25 cellular contexts compared by ENCODE assay signal in genomic region chr1:3444736-3445135, GRCh38. TPM values are rescaled to one million over a fixed set of nuclear protein-coding genes. Genes with fewer than 3 reads are reported as not detected.
DNase-seq lines count a peak whose midpoint lies in the region; ATAC-seq lines count a peak whose summit lies in the region.
"Had no signal": no experiment of that assay in that cellular context is flagged by ENCODE, and none has a peak within 500 bp of the region (broad histone marks: within the 10 kb centered on the region; RNA-seq: fewer than 3 reads in every experiment).

No MANE protein-coding gene starts in this region.

- H4K91ac ChIP-seq in mesenchymal stem cell (ENCODE audit: low read length), result no peak overlapping the region

- H4K8ac ChIP-seq in mesenchymal stem cell (ENCODE audit: low read length), result no peak overlapping the region

- intact Hi-C loops in Right ventricle myocardium superior (cut with DNase I), result no loop called here
- intact Hi-C loops in left ventricle myocardium superior (cut with micrococcal nuclease), result no loop called here

- no peaks in the 10 kb centered on the region for H4K20me1 ChIP-seq in Karpas-422 (ENCODE audit: insufficient read depth, low read depth, low read length)

- H3K79me2 ChIP-seq in Karpas-422 (ENCODE audit: low read length), result no peaks in the 10 kb centered on the region

- H2AK5ac ChIP-seq in mesenchymal stem cell (ENCODE audit: low read length, severe bottlenecking), result no peak overlapping the region

- H3K14ac ChIP-seq in mesenchymal stem cell (ENCODE audit: low read length in 2 of 2), result no peak overlapping the region

- H2BK15ac ChIP-seq in mesenchymal stem cell (ENCODE audit: low read depth, poor library complexity, severe bottlenecking), result no peak overlapping the region

- H3K18ac ChIP-seq in mesenchymal stem cell (ENCODE audit: low read depth in 1 of 2, low read length in 2 of 2), result no peak overlapping the region

- no peaks in the 10 kb centered on the region for H3K36me3 ChIP-seq in mesenchymal stem cell (ENCODE audit: control insufficient read depth in 1 of 2, insufficient read depth in 2 of 2, low read depth in 1 of 2, low read length in 2 of 2)
- no peaks in the 10 kb centered on the region for H3K36me3 ChIP-seq in Karpas-422 (ENCODE audit: insufficient read depth, low read length)

- no peak overlapping the region for H2BK5ac ChIP-seq in mesenchymal stem cell (ENCODE audit: low read depth, low read length, poor library complexity, severe bottlenecking)

- peak overlapping the region; percentile 55 for H3K27ac ChIP-seq in cingulate gyrus (ENCODE audit: low read depth, low read length)
- peak overlapping the region; percentile 96 for H3K27ac ChIP-seq in substantia nigra (ENCODE audit: low read depth, low read length, poor library complexity, severe bottlenecking)
- H3K27ac ChIP-seq in mesenchymal stem cell (ENCODE audit: low read length, poor library complexity, severe bottlenecking), result no peak overlapping the region
- H3K27ac ChIP-seq in Karpas-422 (ENCODE audit: low read length), result no peak overlapping the region
- H3K27ac ChIP-seq: PC-9 had no signal

- H3K4me2 ChIP-seq in mesenchymal stem cell (ENCODE audit: low read length, poor library complexity, severe bottlenecking), result no peak overlapping the region
- H3K4me2 ChIP-seq in Karpas-422 (ENCODE audit: low read depth, low read length, poor library complexity, severe bottlenecking), result no peak overlapping the region
- H3K4me2 ChIP-seq: PC-9 had no signal

- DNase-seq in Right ventricle myocardium superior (peak; percentile 9), left ventricle myocardium superior (no peak), medulla oblongata (ENCODE audit: extremely low spot score) (peak; percentile 27), substantia nigra (lab: John Stamatoyannopoulos, UW) (peak in 10 of 49 donors; percentile 22 to 62 (median 41)), mesenchymal stem cell (no peak), Karpas-422 (no peak), DMS53 (lab: John Stamatoyannopoulos, UW) (no peak)
- DNase-seq: 8988T; ACHN; HCEC 1CT; IMR-90; KG1; MM.1S; NCI-H1048; NCI-H1417; NCI-H1694; NCI-H2029 treated with DMSO at 0.1 percent for 48 hours; NCI-H446 treated with DMSO at 0.1 percent for 48 hours; NCI-H526; NCI-H82; NK-92 treated with Interleukin-12 subunit alpha and Interleukin-12 subunit beta, amount 100 ng/mL, for 24 hours; PC-9; SHP77 had no signal

- no peaks in the 10 kb centered on the region for H3K4me1 ChIP-seq in mesenchymal stem cell (ENCODE audit: control insufficient read depth, insufficient read depth, low read depth, low read length)
- no peaks in the 10 kb centered on the region for H3K4me1 ChIP-seq in Karpas-422 (ENCODE audit: low read length)

- H3K9me3 ChIP-seq in mesenchymal stem cell (ENCODE audit: control insufficient read depth, low read length) (peaks cover 19% of the 10 kb centered on the region), Karpas-422 (ENCODE audit: low read length) (0 out of 2 replicates have a peak, but pooled peaks cover 3% of the 10 kb centered on the region)

- WGBS in mesenchymal stem cell, result 76% methylated on average over 7 of the region's 10 CpGs

- no peak overlapping the region for H3K23ac ChIP-seq in mesenchymal stem cell (ENCODE audit: low read length in 2 of 2)

- no peaks in the 10 kb centered on the region for H3K9me2 ChIP-seq in Karpas-422 (replicated peaks; ENCODE audit: insufficient read depth, low read length)

- no peak overlapping the region for H2BK12ac ChIP-seq in mesenchymal stem cell (ENCODE audit: low read length in 2 of 2)

- ATAC-seq in Right ventricle myocardium superior (ENCODE audit: poor library complexity) (no peak), left ventricle myocardium superior (no peak)

- H3K4me3 ChIP-seq in mesenchymal stem cell (ENCODE audit: insufficient read depth in 1 of 2, low read depth in 1 of 2, low read length in 2 of 2), result no peak overlapping the region
- H3K4me3 ChIP-seq in Karpas-422 (ENCODE audit: low read length), result no peak overlapping the region
- H3K4me3 ChIP-seq: PC-9 had no signal

- H3K4ac ChIP-seq in mesenchymal stem cell (ENCODE audit: low read depth in 1 of 2, low read length in 2 of 2), result no peak overlapping the region

- H3K9ac ChIP-seq in mesenchymal stem cell (ENCODE audit: low read length) (no peak overlapping the region), Karpas-422 (ENCODE audit: low read length) (no peak overlapping the region)

- peaks cover 26 to 69% of the 10 kb centered on the region in 2 experiments for H3K27me3 ChIP-seq in mesenchymal stem cell (ENCODE audit: control insufficient read depth in 1 of 2, insufficient read depth in 1 of 2, low read length in 2 of 2)
- no peaks in the 10 kb centered on the region for H3K27me3 ChIP-seq in Karpas-422 (ENCODE audit: low read length)

- H3K79me1 ChIP-seq in mesenchymal stem cell (replicated peaks; ENCODE audit: low read length, poor library complexity, severe bottlenecking), result no peaks in the 10 kb centered on the region

- no peak overlapping the region for H2AFZ ChIP-seq in mesenchymal stem cell (ENCODE audit: low read depth, low read length)
- no peak overlapping the region for H2AFZ ChIP-seq in Karpas-422 (ENCODE audit: low read length)
- H2AFZ ChIP-seq: PC-9 had no signal

- H2BK120ac ChIP-seq in mesenchymal stem cell (ENCODE audit: low read depth, low read length), result no peak overlapping the region

RNA-seq across cellular contexts. Expression of gene ARHGEF16, which starts 9.7 kb away (rescaled TPM):
- 0.89 TPM for total RNA-seq in Right ventricle myocardium superior
- 1.7 TPM for total RNA-seq in left ventricle myocardium superior
- 0.73 TPM for polyA plus RNA-seq in mesenchymal stem cell (2013, experiment 1 of 2)
- polyA plus RNA-seq in mesenchymal stem cell (2013, experiment 2 of 2), result 0.49 TPM
- total RNA-seq in Karpas-422 (2014; rRNA removed; shearing (Covaris generic); ENCODE audit: low replicate concordance), result not detected in 2 replicates
- total RNA-seq: RPMI7951 had no signal

Comparison
In these comparisons a context has a peak if more than half of its experiments do, and no peak if none do; other contexts are left out.
1. DNase-seq: peak in Right ventricle myocardium superior (single experiment) and medulla oblongata (single experiment); none in left ventricle myocardium superior (single experiment), mesenchymal stem cell (single experiment), Karpas-422 (single experiment) and DMS53 (single experiment).
2. H3K27ac ChIP-seq: peak in cingulate gyrus (single experiment) and substantia nigra (single experiment); none in mesenchymal stem cell (single experiment) and Karpas-422 (single experiment).